In genomic region chr14:85607571-85608219, GRCh38 we compare ENCODE assay signal across 13 cellular contexts.
A peak's percentile ranks its signal among the peaks of the same experiment; 100 is the strongest.
DNase-seq lines count a peak whose midpoint lies in the region; ATAC-seq and TF ChIP-seq lines count a peak whose summit lies in the region.
"Had no signal": no experiment of that assay in that cellular context is flagged by ENCODE, and none has a peak within 500 bp of the region (broad histone marks: within the 10 kb centered on the region; RNA-seq: fewer than 3 reads in every experiment).

No MANE protein-coding gene starts in this region.

- H3K36me3 Mint-ChIP-seq in T-helper 17 cell (ENCODE audit: low read depth) (no peaks in the 10 kb centered on the region), H9 (ENCODE audit: insufficient read depth in 1 of 3, low read depth in 3 of 3) (no peaks in the 10 kb centered on the region)

- H3K4me2 ChIP-seq in PC-3 (ENCODE audit: low read length) (no peak overlapping the region), osteoblast (ENCODE audit: insufficient read depth, low read length) (peak overlapping the region; percentile 21), H9 (ENCODE audit: insufficient read depth, insufficient read length, low read length) (no peak overlapping the region)

- POLR2A ChIA-PET in PC-3 (lab: Charles Lee; ENCODE audit: unreplicated experiment), result no interaction called here

- TF ChIP-seq CTCF in PC-3 (conservative IDR thresholded peaks at IDR 0.05; ENCODE audit: low read depth, low read length) (no peak), epithelial cell of esophagus (IDR thresholded peaks at IDR 0.05; ENCODE audit: insufficient read depth, low read depth, low read length, missing control alignments) (no peak), osteoblast (IDR thresholded peaks at IDR 0.05; ENCODE audit: extremely low read depth, low read depth, low read length) (no peak), H9 (conservative IDR thresholded peaks at IDR 0.05) (no peak)

- H2BK5ac ChIP-seq in H9 (ENCODE audit: insufficient read length, low read length), result no peak overlapping the region

- no peak overlapping the region for H3K27ac Mint-ChIP-seq in T-helper 17 cell
- H3K27ac Mint-ChIP-seq in H9, result no peak overlapping the region
- H3K27ac Mint-ChIP-seq: IgD-negative memory B cell had no signal

- H3K9ac ChIP-seq in PC-3 (ENCODE audit: low read length) (no peak overlapping the region), H9 (ENCODE audit: extremely low read depth, insufficient read length, low read length) (no peak overlapping the region)

- no peak overlapping the region for H4K5ac ChIP-seq in H9 (ENCODE audit: insufficient read length, low read depth, low read length)

- H2BK15ac ChIP-seq in H9 (ENCODE audit: low read depth, low read length), result no peak overlapping the region

- no peak overlapping the region for H2BK120ac ChIP-seq in H9 (ENCODE audit: low read depth, low read length, poor library complexity, severe bottlenecking)

- H3K56ac ChIP-seq in H9 (ENCODE audit: insufficient read length, low read depth, low read length), result no peak overlapping the region

- no peak overlapping the region for H2BK12ac ChIP-seq in H9 (ENCODE audit: insufficient read length, low read depth, low read length)

- no peak overlapping the region for H2BK20ac ChIP-seq in H9 (ENCODE audit: low read depth, low read length, poor library complexity, severe bottlenecking)

- H4K8ac ChIP-seq in H9 (replicated peaks; ENCODE audit: insufficient read length, low read depth, low read length), result no peak overlapping the region

- H3K4me3 Mint-ChIP-seq in T-helper 17 cell (no peak overlapping the region), H9 (no peak overlapping the region)
- H3K4me3 Mint-ChIP-seq: IgD-negative memory B cell had no signal

- H3K23ac ChIP-seq in H9 (ENCODE audit: insufficient read length, low read depth, low read length), result no peak overlapping the region

- H3K4me1 Mint-ChIP-seq in T-helper 17 cell, result no peaks in the 10 kb centered on the region
- peaks cover 3 to 4% of the 10 kb centered on the region in 2 experiments; a peak in 1 of 4 replicates for H3K4me1 Mint-ChIP-seq in H9
- H3K4me1 Mint-ChIP-seq: IgD-negative memory B cell had no signal

- H2AFZ ChIP-seq in PC-3 (ENCODE audit: low read length) (no peak overlapping the region), osteoblast (ENCODE audit: low read length) (peak overlapping the region; percentile 16), H9 (ENCODE audit: low read length) (no peak overlapping the region)

- no CpG with 5 or more reads among the region's 4 CpGs for WGBS in H9 (ENCODE audit: extremely low coverage, insufficient read length, low lambda C conversion rate)

- no peaks in the 10 kb centered on the region for H3F3A ChIP-seq in PC-3 (ENCODE audit: low read length, unreplicated experiment)

- no peak overlapping the region for H3K18ac ChIP-seq in H9 (ENCODE audit: insufficient read length, low read depth, low read length)

- no peak overlapping the region for H4K91ac ChIP-seq in H9 (ENCODE audit: insufficient read length, low read depth, low read length)

- H3K9me3 Mint-ChIP-seq in H9, result no peaks in the 10 kb centered on the region; a peak in 1 of 5 replicates

- no TSS peak for BruUV-seq in PC-3 (replicated peaks; lab: Mats Ljungman, UMichigan)

- H3K36me3 ChIP-seq in PC-3 (ENCODE audit: low read depth, low read length), result no peaks in the 10 kb centered on the region
- H3K36me3 ChIP-seq in osteoblast (ENCODE audit: insufficient read depth, low read length), result no peaks in the 10 kb centered on the region

- H3K79me2 ChIP-seq in PC-3 (ENCODE audit: low read length) (no peaks in the 10 kb centered on the region), osteoblast (ENCODE audit: insufficient read depth, low read length) (peaks cover 2% of the 10 kb centered on the region), H9 (ENCODE audit: insufficient read depth, low read length) (no peaks in the 10 kb centered on the region)

- H3K4me1 ChIP-seq in PC-3 (ENCODE audit: insufficient read depth, low read length) (no peaks in the 10 kb centered on the region), osteoblast (ENCODE audit: insufficient read depth, low read length) (peaks cover 20% of the 10 kb centered on the region), H9 (ENCODE audit: insufficient read depth, low read length) (no peaks in the 10 kb centered on the region; the same call in 1 of the 2 replicates)
- H3K4me1 ChIP-seq: Caco-2 had no signal

- intact Hi-C loops in PC-3 (cut with micrococcal nuclease), result no loop called here

- H3K4me3 ChIP-seq in PC-3 (ENCODE audit: low read length) (no peak overlapping the region), epithelial cell of esophagus (ENCODE audit: low read length) (no peak overlapping the region), osteoblast (ENCODE audit: insufficient read depth, low read length) (no peak overlapping the region)

- H3K27me3 Mint-ChIP-seq in T-helper 17 cell, result no peaks in the 10 kb centered on the region
- H3K27me3 Mint-ChIP-seq in H9 (ENCODE audit: low read depth), result 0 out of 2 replicates have a peak, but pooled peaks cover 2% of the 10 kb centered on the region
- H3K27me3 Mint-ChIP-seq: IgD-negative memory B cell had no signal

- H3K9me2 ChIP-seq in PC-3 (replicated peaks; ENCODE audit: low read length), result no peaks in the 10 kb centered on the region

- no peak overlapping the region for H3K14ac ChIP-seq in H9 (ENCODE audit: insufficient read depth, low read length)

- in situ Hi-C loops in KBM-7 (cut with MboI; ENCODE audit: low pct_unique_long_range_greater_than_20kb, low sequenced_read_pairs), result no loop called here

- no peaks in the 10 kb centered on the region for H4K20me1 ChIP-seq in PC-3 (ENCODE audit: low read length)
- H4K20me1 ChIP-seq in osteoblast (ENCODE audit: insufficient read depth, low read length), result no peaks in the 10 kb centered on the region
- H4K20me1 ChIP-seq in H9 (ENCODE audit: control insufficient read depth, insufficient read depth, insufficient read length), result no peaks in the 10 kb centered on the region

- H2AK5ac ChIP-seq in H9 (ENCODE audit: insufficient read length, low read length), result no peak overlapping the region

- H3T11ph ChIP-seq in H9 (ENCODE audit: low read length), result no peak overlapping the region

- CTCF ChIA-PET in PC-3 (lab: Charles Lee), result no interaction called here

- no peaks in the 10 kb centered on the region for H3K23me2 ChIP-seq in H9 (ENCODE audit: insufficient read length, low read depth, low read length, poor library complexity, severe bottlenecking)

- no peaks in the 10 kb centered on the region for H3K79me1 ChIP-seq in H9 (ENCODE audit: insufficient read depth, low read depth, low read length, poor library complexity, severe bottlenecking)

- H3K27me3 ChIP-seq in PC-3 (ENCODE audit: low read length) (no peaks in the 10 kb centered on the region), osteoblast (ENCODE audit: insufficient read depth, low read length) (no peaks in the 10 kb centered on the region), H9 (ENCODE audit: insufficient read depth, low read length) (no peaks in the 10 kb centered on the region)

- peak; percentile 61 for DNase-seq in Daoy (ENCODE audit: low read depth)
- peak; percentile 69 for DNase-seq in PC-3
- peak; percentile 93 for DNase-seq in epithelial cell of esophagus (ENCODE audit: low read depth)
- DNase-seq in osteoblast (ENCODE audit: insufficient read length, low spot score, missing footprints), result peak; percentile 76
- DNase-seq in stimulated activated CD4-positive, alpha-beta T cell treated with anti-CD3 and anti-CD28 coated beads, Interleukin-4, amount 100 ng/mL, for 1 hour, result no peak
- DNase-seq in T-helper 17 cell, result no peak
- DNase-seq in H9, result no peak
- no peak for DNase-seq in KBM-7
- DNase-seq: Caco-2, caudate nucleus, hypothalamus, T-helper 1 cell had no signal

- no peak overlapping the region for H3K4ac ChIP-seq in H9 (ENCODE audit: low read depth, low read length)

- H3K9me3 ChIP-seq in PC-3 (ENCODE audit: low read length) (no peaks in the 10 kb centered on the region), osteoblast (ENCODE audit: low read depth, low read length) (no peaks in the 10 kb centered on the region), T-helper 17 cell (ENCODE audit: control insufficient read depth, low read length, poor library complexity, severe bottlenecking) (no peaks in the 10 kb centered on the region), H9 (ENCODE audit: control insufficient read depth, low read depth, low read length) (no peaks in the 10 kb centered on the region)
- H3K9me3 ChIP-seq: Caco-2 had no signal

- ATAC-seq in PC-3, result no peak
- ATAC-seq in T-helper 17 cell, result no peak

- H3K27ac ChIP-seq in PC-3 (ENCODE audit: low read length), result peak overlapping the region; percentile 61
- peak overlapping the region; percentile 64 for H3K27ac ChIP-seq in osteoblast (ENCODE audit: low read depth, low read length)
- no peak overlapping the region for H3K27ac ChIP-seq in H9 (ENCODE audit: insufficient read length, low read depth, low read length)

Comparison
In these comparisons a context has a peak if more than half of its experiments do, and no peak if none do; other contexts are left out.
1. DNase-seq: peak in Daoy (single experiment), PC-3 (single experiment), epithelial cell of esophagus (single experiment) and osteoblast (single experiment); none in stimulated activated CD4-positive, alpha-beta T cell treated with anti-CD3 and anti-CD28 coated beads, Interleukin-4, amount 100 ng/mL, for 1 hour (single experiment), T-helper 17 cell (0 of 3), H9 (single experiment) and KBM-7 (single experiment).